Comparison of ENCODE assay signal across 20 cellular contexts in genomic region chr3:71956716-71957115, GRCh38.
A peak's percentile ranks its signal among the peaks of the same experiment; 100 is the strongest.
DNase-seq lines count a peak whose midpoint lies in the region; ATAC-seq, FAIRE-seq and TF ChIP-seq lines count a peak whose summit lies in the region.
"Had no signal": no experiment of that assay in that cellular context is flagged by ENCODE, and none has a peak within 500 bp of the region (broad histone marks: within the 10 kb centered on the region; RNA-seq: fewer than 3 reads in every experiment).

No MANE protein-coding gene starts in this region.

- H3K4me1 Mint-ChIP-seq in nephron progenitor cell (peaks cover 15% of the 10 kb centered on the region), progenitor cell of endocrine pancreas (ENCODE audit: low read depth) (peaks cover 3% of the 10 kb centered on the region)
- peaks cover 44% of the 10 kb centered on the region for H3K4me1 Mint-ChIP-seq in activated CD8-positive, alpha-beta memory T cell treated with anti-CD3 and anti-CD28 coated beads, Interleukin-2, amount 10 ng/mL, durations not matched to agents 7 days and 5 days

- DNase-seq in DMS53 (lab: John Stamatoyannopoulos, UW) (peak; percentile 3), DMS53 treated with DMSO at 0.1 percent for 48 hours (lab: John Stamatoyannopoulos, UW; ENCODE audit: unreplicated experiment) (no peak), bronchial epithelial cell (ENCODE audit: low read depth) (no peak), nephron progenitor cell (no peak), progenitor cell of endocrine pancreas (ENCODE audit: low spot score, unreplicated experiment) (no peak), ACHN (no peak)
- no peak for DNase-seq in activated CD8-positive, alpha-beta memory T cell treated with anti-CD3 and anti-CD28 coated beads, Interleukin-2, amount 10 ng/mL, durations not matched to agents 7 days and 5 days
- DNase-seq: caudate nucleus; CD4-positive, CD25-positive, alpha-beta regulatory T cell; effector CD8-positive, alpha-beta T cell; NCI-H187 treated with DMSO at 0.1 percent for 48 hours; NCI-H446 treated with DMSO at 0.1 percent for 48 hours; ovary; small intestine; stimulated activated naive B cell treated with anti-CD40 and anti-IgM and Interleukin-4, amounts not matched to agents 10 μg/mL and 1 μg/mL and 100 μg/mL, for 72 hours; SW 1271 had no signal

- peaks cover 7% of the 10 kb centered on the region for H3K27me3 Mint-ChIP-seq in nephron progenitor cell (ENCODE audit: low read depth, poor library complexity)
- no peaks in the 10 kb centered on the region for H3K27me3 Mint-ChIP-seq in progenitor cell of endocrine pancreas
- H3K27me3 Mint-ChIP-seq in activated CD8-positive, alpha-beta memory T cell treated with anti-CD3 and anti-CD28 coated beads, Interleukin-2, amount 10 ng/mL, durations not matched to agents 7 days and 5 days = peaks cover 10% of the 10 kb centered on the region

- in situ Hi-C loops in ACHN (cut with HindIII; ENCODE audit: low pct_ligation_motif_present, low pct_unique_long_range_greater_than_20kb, low sequenced_read_pairs) = no loop called here

- 0 out of 2 replicates have a peak, but pooled peaks cover 7% of the 10 kb centered on the region for H3F3A ChIP-seq in Loucy (ENCODE audit: low read depth)

- H2AFZ ChIP-seq in Loucy (ENCODE audit: low read length) = no peak overlapping the region
- H2AFZ ChIP-seq: GM23248 had no signal

- CTCF ChIA-PET in activated CD8-positive, alpha-beta memory T cell treated with anti-CD3 and anti-CD28 coated beads, Interleukin-2, amount 10 ng/mL, durations not matched to agents 7 days and 5 days (lab: Charles Lee) = interaction anchor here (0.6 kb wide), 1 partner anchor 31 kb away, joined by 3 read pairs; no protein-coding TSS in a partner anchor

- TF ChIP-seq CTCF in Loucy (conservative IDR thresholded peaks at IDR 0.05; ENCODE audit: low read length) (peak; percentile 52), bronchial epithelial cell (IDR thresholded peaks at IDR 0.05; ENCODE audit: insufficient read depth, low read length, severe bottlenecking) (no peak), nephron progenitor cell (IDR thresholded peaks at IDR 0.05) (peak; percentile 7), progenitor cell of endocrine pancreas (IDR thresholded peaks at IDR 0.05; ENCODE audit: unreplicated experiment) (no peak)

- H3K9me3 Mint-ChIP-seq in nephron progenitor cell = no peaks in the 10 kb centered on the region
- no peaks in the 10 kb centered on the region for H3K9me3 Mint-ChIP-seq in progenitor cell of endocrine pancreas (ENCODE audit: low read depth)
- H3K9me3 Mint-ChIP-seq in activated CD8-positive, alpha-beta memory T cell treated with anti-CD3 and anti-CD28 coated beads, Interleukin-2, amount 10 ng/mL, durations not matched to agents 7 days and 5 days (ENCODE audit: low read depth) = peaks cover 2% of the 10 kb centered on the region
- H3K9me3 Mint-ChIP-seq: CD4-positive, CD25-positive, alpha-beta regulatory T cell; stimulated activated naive B cell treated with anti-CD40 and anti-IgM and Interleukin-4, amounts not matched to agents 10 μg/mL and 1 μg/mL and 100 μg/mL, for 72 hours had no signal

- H3K36me3 ChIP-seq in Loucy (ENCODE audit: insufficient read depth, low read length) = no peaks in the 10 kb centered on the region
- H3K36me3 ChIP-seq in bronchial epithelial cell (ENCODE audit: control insufficient read depth, insufficient read depth, low read length) = no peaks in the 10 kb centered on the region
- H3K36me3 ChIP-seq: adrenal gland, ovary, tibial nerve had no signal

- peak overlapping the region; percentile 2 for H3K4me2 ChIP-seq in Loucy (ENCODE audit: low read depth, low read length, poor library complexity, severe bottlenecking)

- ATAC-seq in activated CD8-positive, alpha-beta memory T cell treated with anti-CD3 and anti-CD28 coated beads, Interleukin-2, amount 10 ng/mL, durations not matched to agents 7 days and 5 days = no peak

- peak; percentile 76 for FAIRE-seq in bronchial epithelial cell (lab: Jason Lieb, UNC)
- FAIRE-seq: small intestine had no signal

- H3K27ac Mint-ChIP-seq in nephron progenitor cell = no peak overlapping the region
- H3K27ac Mint-ChIP-seq in progenitor cell of endocrine pancreas = no peak overlapping the region
- no peak overlapping the region for H3K27ac Mint-ChIP-seq in activated CD8-positive, alpha-beta memory T cell treated with anti-CD3 and anti-CD28 coated beads, Interleukin-2, amount 10 ng/mL, durations not matched to agents 7 days and 5 days
- H3K27ac Mint-ChIP-seq: CD4-positive, CD25-positive, alpha-beta regulatory T cell; stimulated activated naive B cell treated with anti-CD40 and anti-IgM and Interleukin-4, amounts not matched to agents 10 μg/mL and 1 μg/mL and 100 μg/mL, for 72 hours had no signal

- H3K4me1 ChIP-seq in Loucy (ENCODE audit: insufficient read depth, low read length, poor library complexity, severe bottlenecking) = peaks cover 32% of the 10 kb centered on the region

- H4K20me1 ChIP-seq in Loucy (ENCODE audit: insufficient read depth, low read length, poor library complexity, severe bottlenecking) = no peaks in the 10 kb centered on the region

- H3K4me3 ChIP-seq in Loucy (ENCODE audit: low read length, poor library complexity, severe bottlenecking) (no peak overlapping the region), bronchial epithelial cell (ENCODE audit: low read depth, low read length) (no peak overlapping the region)
- H3K4me3 ChIP-seq: adrenal gland, GM23248, ovary, tibial nerve had no signal

- H3K36me3 Mint-ChIP-seq in nephron progenitor cell (ENCODE audit: low read depth) (no peaks in the 10 kb centered on the region), progenitor cell of endocrine pancreas (ENCODE audit: insufficient read depth) (no peaks in the 10 kb centered on the region)
- H3K36me3 Mint-ChIP-seq in activated CD8-positive, alpha-beta memory T cell treated with anti-CD3 and anti-CD28 coated beads, Interleukin-2, amount 10 ng/mL, durations not matched to agents 7 days and 5 days = peaks cover 5% of the 10 kb centered on the region
- H3K36me3 Mint-ChIP-seq: CD4-positive, CD25-positive, alpha-beta regulatory T cell; stimulated activated naive B cell treated with anti-CD40 and anti-IgM and Interleukin-4, amounts not matched to agents 10 μg/mL and 1 μg/mL and 100 μg/mL, for 72 hours had no signal

- H3K9me3 ChIP-seq in Loucy (ENCODE audit: insufficient read depth, low read depth, low read length) = no peaks in the 10 kb centered on the region
- H3K9me3 ChIP-seq: adrenal gland, ovary, tibial nerve had no signal

- no peaks in the 10 kb centered on the region for H3K79me2 ChIP-seq in Loucy (ENCODE audit: insufficient read depth, low read length)

- H3K9ac ChIP-seq in Loucy (ENCODE audit: low read depth, low read length, poor library complexity, severe bottlenecking) = no peak overlapping the region
- H3K9ac ChIP-seq: GM23248 had no signal

- H3K4me3 Mint-ChIP-seq in nephron progenitor cell = no peak overlapping the region
- no peak overlapping the region for H3K4me3 Mint-ChIP-seq in progenitor cell of endocrine pancreas (ENCODE audit: low read depth)
- no peak overlapping the region for H3K4me3 Mint-ChIP-seq in activated CD8-positive, alpha-beta memory T cell treated with anti-CD3 and anti-CD28 coated beads, Interleukin-2, amount 10 ng/mL, durations not matched to agents 7 days and 5 days
- H3K4me3 Mint-ChIP-seq: CD4-positive, CD25-positive, alpha-beta regulatory T cell; stimulated activated naive B cell treated with anti-CD40 and anti-IgM and Interleukin-4, amounts not matched to agents 10 μg/mL and 1 μg/mL and 100 μg/mL, for 72 hours had no signal

- H3K9me2 ChIP-seq in Loucy (replicated peaks; ENCODE audit: low read depth, low read length) = no peaks in the 10 kb centered on the region

- H3K27me3 ChIP-seq in Loucy (ENCODE audit: insufficient read depth, low read length, poor library complexity, severe bottlenecking) (no peaks in the 10 kb centered on the region), bronchial epithelial cell (ENCODE audit: control insufficient read depth, insufficient read depth, low read length) (no peaks in the 10 kb centered on the region)
- H3K27me3 ChIP-seq: adrenal gland, ovary, tibial nerve had no signal

Comparison
In these comparisons a context has a peak if more than half of its experiments do, and no peak if none do; other contexts are left out.
1. CTCF ChIP-seq: peak in Loucy (single experiment) and nephron progenitor cell (single experiment); none in bronchial epithelial cell (single experiment) and progenitor cell of endocrine pancreas (single experiment).